1 cellular context compared by ENCODE assay signal in the genomic region with DNA sequence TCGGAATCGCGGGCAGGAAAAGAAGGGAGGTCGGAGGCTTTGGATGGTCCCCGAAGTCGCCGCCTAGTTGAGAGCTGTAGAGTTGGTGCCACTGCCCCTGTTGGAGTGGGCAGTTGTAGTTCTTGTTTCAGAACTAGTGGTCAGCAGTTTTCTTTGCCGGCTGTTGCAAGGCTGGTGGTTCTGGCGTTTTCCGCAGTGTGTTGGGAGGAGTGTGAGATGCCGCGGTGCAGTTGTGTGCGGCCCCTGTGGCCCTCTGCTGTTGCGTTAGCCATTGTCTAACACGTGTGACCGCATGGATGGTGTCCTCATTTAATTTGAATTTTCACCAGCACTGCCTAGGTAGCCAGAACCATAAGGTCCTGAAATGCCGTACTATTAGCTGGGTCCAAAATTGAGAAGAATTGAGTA.
TF ChIP-seq lines count a peak whose summit lies in the region.

No MANE protein-coding gene starts in this region.

TF ChIP-seq in GM12878, 131 proteins besides CTCF, POLR2A, EP300 and RAD21:
- TF ChIP-seq STAT1 (conservative IDR thresholded peaks at IDR 0.05) (no peak), RUNX3 (IDR thresholded peaks at IDR 0.05; ENCODE audit: low read length) (0 out of 2 replicates have a peak, but pooled peaks have one; percentile 3), FOXM1 (IDR thresholded peaks at IDR 0.05; ENCODE audit: low read depth, low read length) (no peak), SIN3A (IDR thresholded peaks at IDR 0.05; ENCODE audit: low read depth, low read length) (0 out of 2 replicates have a peak, but pooled peaks have one; percentile 2), SREBF1 (IDR thresholded peaks at IDR 0.05; ENCODE audit: low read length) (no peak), SMARCA5 (IDR thresholded peaks at IDR 0.05) (0 out of 2 replicates have a peak, but pooled peaks have one; percentile 20), FOS (IDR thresholded peaks at IDR 0.05; ENCODE audit: borderline replicate concordance, extremely low read depth, insufficient read length) (no peak)
- TF ChIP-seq, protein P1, sequence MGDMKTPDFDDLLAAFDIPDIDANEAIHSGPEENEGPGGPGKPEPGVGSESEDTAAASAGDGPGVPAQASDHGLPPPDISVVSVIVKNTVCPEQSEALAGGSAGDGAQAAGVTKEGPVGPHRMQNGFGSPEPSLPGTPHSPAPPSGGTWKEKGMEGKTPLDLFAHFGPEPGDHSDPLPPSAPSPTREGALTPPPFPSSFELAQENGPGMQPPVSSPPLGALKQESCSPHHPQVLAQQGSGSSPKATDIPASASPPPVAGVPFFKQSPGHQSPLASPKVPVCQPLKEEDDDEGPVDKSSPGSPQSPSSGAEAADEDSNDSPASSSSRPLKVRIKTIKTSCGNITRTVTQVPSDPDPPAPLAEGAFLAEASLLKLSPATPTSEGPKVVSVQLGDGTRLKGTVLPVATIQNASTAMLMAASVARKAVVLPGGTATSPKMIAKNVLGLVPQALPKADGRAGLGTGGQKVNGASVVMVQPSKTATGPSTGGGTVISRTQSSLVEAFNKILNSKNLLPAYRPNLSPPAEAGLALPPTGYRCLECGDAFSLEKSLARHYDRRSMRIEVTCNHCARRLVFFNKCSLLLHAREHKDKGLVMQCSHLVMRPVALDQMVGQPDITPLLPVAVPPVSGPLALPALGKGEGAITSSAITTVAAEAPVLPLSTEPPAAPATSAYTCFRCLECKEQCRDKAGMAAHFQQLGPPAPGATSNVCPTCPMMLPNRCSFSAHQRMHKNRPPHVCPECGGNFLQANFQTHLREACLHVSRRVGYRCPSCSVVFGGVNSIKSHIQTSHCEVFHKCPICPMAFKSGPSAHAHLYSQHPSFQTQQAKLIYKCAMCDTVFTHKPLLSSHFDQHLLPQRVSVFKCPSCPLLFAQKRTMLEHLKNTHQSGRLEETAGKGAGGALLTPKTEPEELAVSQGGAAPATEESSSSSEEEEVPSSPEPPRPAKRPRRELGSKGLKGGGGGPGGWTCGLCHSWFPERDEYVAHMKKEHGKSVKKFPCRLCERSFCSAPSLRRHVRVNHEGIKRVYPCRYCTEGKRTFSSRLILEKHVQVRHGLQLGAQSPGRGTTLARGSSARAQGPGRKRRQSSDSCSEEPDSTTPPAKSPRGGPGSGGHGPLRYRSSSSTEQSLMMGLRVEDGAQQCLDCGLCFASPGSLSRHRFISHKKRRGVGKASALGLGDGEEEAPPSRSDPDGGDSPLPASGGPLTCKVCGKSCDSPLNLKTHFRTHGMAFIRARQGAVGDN (IDR thresholded peaks at IDR 0.05), result no peak
